In the genomic region with DNA sequence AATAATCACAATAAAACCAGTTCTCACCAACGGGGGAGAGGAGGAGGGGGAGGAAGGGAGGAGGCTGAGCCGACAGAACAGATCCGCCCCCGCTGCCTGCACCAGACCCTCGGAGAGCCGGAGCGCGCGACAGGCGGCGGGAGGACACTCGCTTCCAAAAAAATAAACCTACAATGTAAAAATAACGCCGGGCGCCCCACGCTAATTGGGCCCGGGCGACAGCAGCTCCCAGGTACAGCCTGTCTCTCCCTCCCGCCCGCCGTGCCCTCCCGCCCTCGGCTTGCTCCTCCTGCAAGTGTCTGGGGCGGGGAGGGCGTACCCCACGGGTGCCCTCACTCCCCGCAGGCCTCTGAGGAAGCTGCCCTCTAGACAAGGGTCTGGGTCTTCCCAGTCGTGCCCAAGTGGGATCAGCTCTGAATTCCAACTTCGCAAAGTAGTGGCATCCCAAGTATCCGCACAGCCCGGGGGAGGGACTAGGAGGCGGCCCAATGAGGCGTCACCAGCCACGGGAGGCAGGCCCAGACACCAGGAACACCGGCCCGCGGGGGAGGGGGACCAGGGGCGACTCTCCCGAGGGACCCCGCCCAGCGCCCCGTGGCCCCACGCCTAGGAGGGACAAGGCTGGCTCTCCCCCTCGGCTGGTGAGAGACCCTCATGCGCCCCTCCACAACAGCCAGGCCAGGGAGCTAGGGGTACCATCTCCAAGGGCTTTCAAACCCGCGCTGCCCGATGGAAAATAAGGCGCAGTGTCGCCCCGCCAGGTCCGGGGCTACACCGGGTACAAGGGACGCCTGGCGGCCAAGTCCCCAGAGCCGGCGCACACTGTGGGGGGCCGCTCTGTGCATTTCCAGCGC, we compare ENCODE assay signal across 8 cellular contexts. TPM values are rescaled to one million over a fixed set of nuclear protein-coding genes. Genes with fewer than 3 reads are reported as not detected.
DNase-seq lines count a peak whose midpoint lies in the region; ATAC-seq and TF ChIP-seq lines count a peak whose summit lies in the region.

No MANE protein-coding gene starts in this region.

- DNase-seq in GM06990 (ENCODE audit: extremely low read depth, insufficient read length) (peak; percentile 73), HAP-1 (ENCODE audit: low spot score in 2 of 2) (peak; percentile 68 to 92), MM.1S (peak; percentile 55), T-helper 2 cell (peak; percentile 43 to 64 (median 55)), ascending aorta (ENCODE audit: low spot score in 2 of 2) (peak; percentile 63 to 94), right cardiac atrium (peak; percentile 92 to 96 (median 95)), psoas muscle (peak; percentile 86 to 90)

- H3K4me2 ChIP-seq in MM.1S (ENCODE audit: low read depth, low read length), result peak overlapping the region; percentile 65; the same call in 1 of the 2 replicates

- intact Hi-C loops in ascending aorta (cut with DNase I) (loop anchor here (1.0 to 5.0 kb wide), 8 partner anchors 47 to 594 kb away; a partner anchor contains a TSS), right cardiac atrium (cut with DNase I) (loop anchor here (5.0 to 10.0 kb wide), 8 partner anchors 49 to 201 kb away; no protein-coding TSS in a partner anchor), psoas muscle (cut with DNase I) (loop anchor here (2.0 to 5.0 kb wide), 6 partner anchors 49 to 201 kb away; no protein-coding TSS in a partner anchor)

- peaks cover 55% of the 10 kb centered on the region for H3K79me2 ChIP-seq in MM.1S (ENCODE audit: low read length)

- H3K27me3 ChIP-seq in GM06990 (replicated peaks; ENCODE audit: control insufficient read depth, insufficient read depth, low read length) (no peaks in the 10 kb centered on the region), HAP-1 (ENCODE audit: low read depth) (no peaks in the 10 kb centered on the region), MM.1S (replicated peaks; ENCODE audit: insufficient read depth, low read length) (no peaks in the 10 kb centered on the region), ascending aorta (no peaks in the 10 kb centered on the region), right cardiac atrium (ENCODE audit: control insufficient read depth, insufficient read depth) (no peaks in the 10 kb centered on the region), psoas muscle (ENCODE audit: insufficient read depth in 3 of 3, low read length in 2 of 3) (no peaks in the 10 kb centered on the region)

- peaks cover 4% of the 10 kb centered on the region; the same call in 1 of the 2 replicates for H3F3A ChIP-seq in MM.1S (ENCODE audit: insufficient read depth, low read length)

- H3K9me3 ChIP-seq in HAP-1 (no peaks in the 10 kb centered on the region), MM.1S (replicated peaks; ENCODE audit: insufficient read depth, low read length) (no peaks in the 10 kb centered on the region), ascending aorta (no peaks in the 10 kb centered on the region), right cardiac atrium (ENCODE audit: control insufficient read depth, low read length) (no peaks in the 10 kb centered on the region), psoas muscle (no peaks in the 10 kb centered on the region)

- H4K20me1 ChIP-seq in MM.1S (ENCODE audit: insufficient read depth, low read length), result peaks cover 6% of the 10 kb centered on the region; the same call in 1 of the 2 replicates

- H3K9ac ChIP-seq in MM.1S (ENCODE audit: low read length), result peak overlapping the region; percentile 78

- H3K4me1 ChIP-seq in HAP-1 (peaks cover 24% of the 10 kb centered on the region), MM.1S (ENCODE audit: low read length) (peaks cover 7% of the 10 kb centered on the region), ascending aorta (peaks cover 16 to 45% of the 10 kb centered on the region in 2 donors), right cardiac atrium (ENCODE audit: control insufficient read depth, insufficient read depth, low read length) (peaks cover 11% of the 10 kb centered on the region), psoas muscle (peaks cover 38% of the 10 kb centered on the region)

- no peak overlapping the region for H2AFZ ChIP-seq in MM.1S (ENCODE audit: low read length)

- H3K9me2 ChIP-seq in MM.1S (replicated peaks; ENCODE audit: insufficient read depth, low read length), result no peaks in the 10 kb centered on the region

- H3K27ac ChIP-seq in MM.1S (ENCODE audit: low read length) (peak overlapping the region; percentile 63; the same call in 1 of the 2 replicates), ascending aorta (peak overlapping the region; percentile 94 to 98), right cardiac atrium (ENCODE audit: low read length) (peak overlapping the region; percentile 89), psoas muscle (peak overlapping the region; percentile 96)

- TF ChIP-seq CTCF in GM06990 (IDR thresholded peaks at IDR 0.05; ENCODE audit: insufficient read depth, low read length, poor library complexity, severe bottlenecking) (peak; percentile 24), MM.1S (IDR thresholded peaks at IDR 0.05; ENCODE audit: low read length) (no peak), ascending aorta (IDR thresholded peaks at IDR 0.05) (peak in 1 of 3 experiments; percentile 10), psoas muscle (IDR thresholded peaks at IDR 0.05) (no peak)

- in situ Hi-C loops in HAP-1 (cut with MboI; ENCODE audit: low sequenced_read_pairs), result no loop called here

- peaks cover 2% of the 10 kb centered on the region; the same call in 1 of the 2 replicates for H3K36me3 ChIP-seq in GM06990 (ENCODE audit: control insufficient read depth, insufficient read depth, low read length)
- no peaks in the 10 kb centered on the region for H3K36me3 ChIP-seq in HAP-1 (replicated peaks)
- H3K36me3 ChIP-seq in MM.1S (replicated peaks; ENCODE audit: insufficient read depth, low read length), result no peaks in the 10 kb centered on the region
- H3K36me3 ChIP-seq in ascending aorta, result no peaks in the 10 kb centered on the region
- H3K36me3 ChIP-seq in psoas muscle (ENCODE audit: insufficient read depth in 1 of 2, low read depth in 1 of 2), result no peaks in the 10 kb centered on the region

- H3K4me3 ChIP-seq in GM06990 (replicated peaks; ENCODE audit: low read depth, low read length), result peak overlapping the region; percentile 85
- H3K4me3 ChIP-seq in HAP-1, result peak overlapping the region; percentile 91
- peak overlapping the region; percentile 77 for H3K4me3 ChIP-seq in MM.1S (ENCODE audit: low read length)
- peak overlapping the region; percentile 75 to 81 for H3K4me3 ChIP-seq in ascending aorta
- peak overlapping the region; percentile 84 for H3K4me3 ChIP-seq in right cardiac atrium (ENCODE audit: low read length)
- peak overlapping the region; percentile 99 for H3K4me3 ChIP-seq in psoas muscle

- WGBS in right cardiac atrium, result under 1% methylated on average over 59 of the region's 59 CpGs
- WGBS in psoas muscle, 3 donors, result 0 to 1% (median 0%) methylated on average over 38 to 59 of the region's 59 CpGs

- ATAC-seq in right cardiac atrium (peak; percentile 76 to 82), psoas muscle (peak; percentile 71 to 80 (median 74)), GM18858 (IDR thresholded peaks at IDR 0.05; ENCODE audit: unreplicated experiment) (no peak)

RNA-seq across cellular contexts. Expression of a gene that starts 1.0 kb away (rescaled TPM):
- total RNA-seq in ascending aorta, result 134 TPM
- 100 to 1,000 TPM; 137 to 166 (median 146) TPM for total RNA-seq in right cardiac atrium
- 66.4 TPM for polyA plus RNA-seq in right cardiac atrium
- 100 to 1,000 TPM; 134 to 164 (median 146) TPM for total RNA-seq in psoas muscle
- polyA plus RNA-seq in psoas muscle, result 10 to 100 TPM; 44.1 to 62.2 (median 60.9) TPM
